Comparison of ENCODE assay signal across 9 cellular contexts in the genomic region with DNA sequence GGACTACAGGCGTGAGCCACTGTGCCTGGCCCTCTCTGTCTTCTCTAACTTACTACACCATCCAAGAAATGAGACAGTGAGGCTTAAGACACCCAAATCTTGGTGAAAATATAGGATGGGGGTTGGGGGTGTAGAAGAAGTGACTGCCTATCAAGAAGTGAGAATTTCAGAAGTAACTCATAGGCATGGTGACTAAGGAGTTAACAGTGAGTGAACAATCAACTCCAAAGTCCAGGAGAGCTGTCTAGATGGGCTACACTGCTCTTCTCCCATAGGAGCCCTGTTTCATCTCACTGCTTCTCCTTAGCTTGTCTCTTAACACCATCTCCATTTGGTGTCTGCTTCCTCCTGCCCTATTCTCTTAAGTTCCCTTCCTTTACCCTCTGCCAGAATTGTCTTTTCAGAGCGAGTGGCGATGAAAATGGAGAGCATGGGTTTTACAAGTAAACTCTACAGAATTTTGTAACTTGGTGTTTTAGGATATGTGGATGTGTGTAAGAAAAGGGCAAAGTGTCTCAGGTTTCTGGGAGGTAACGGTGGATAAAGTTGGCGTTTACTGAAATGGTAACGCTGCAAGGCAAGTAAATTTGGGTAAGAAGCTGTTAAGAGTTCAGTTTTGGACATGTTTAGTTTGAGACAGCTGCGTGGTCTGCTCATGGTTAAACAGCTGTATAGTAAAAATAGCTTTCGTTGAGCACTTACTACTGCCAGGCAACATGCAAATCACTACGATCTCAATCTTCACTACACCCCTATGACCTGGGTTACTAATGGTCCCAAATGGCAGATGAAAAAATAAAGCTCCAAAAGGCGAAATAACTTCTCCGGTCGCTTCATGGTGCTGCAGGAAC. TPM values are rescaled to one million over a fixed set of nuclear protein-coding genes. Genes with fewer than 3 reads are reported as not detected.
DNase-seq lines count a peak whose midpoint lies in the region; ATAC-seq and TF ChIP-seq lines count a peak whose summit lies in the region.
"Had no signal": no experiment of that assay in that cellular context is flagged by ENCODE, and none has a peak within 500 bp of the region (broad histone marks: within the 10 kb centered on the region; RNA-seq: fewer than 3 reads in every experiment).

No MANE protein-coding gene starts in this region.

- no peak for ATAC-seq in CD4-positive, alpha-beta T cell (ENCODE audit: poor library complexity)
- ATAC-seq in HG03558 (IDR thresholded peaks at IDR 0.05; ENCODE audit: extremely low read depth, unreplicated experiment): peak; percentile 46
- peak; percentile 26 for ATAC-seq in stimulated activated naive B cell treated with anti-CD40 and anti-IgM and Interleukin-4, amounts not matched to agents 10 μg/mL and 1 μg/mL and 100 μg/mL, for 72 hours (replicated peaks)

- H3K27ac Mint-ChIP-seq in CD4-positive, alpha-beta T cell: peak overlapping the region; percentile 99
- H3K27ac Mint-ChIP-seq in stimulated activated naive B cell treated with anti-CD40 and anti-IgM and Interleukin-4, amounts not matched to agents 10 μg/mL and 1 μg/mL and 100 μg/mL, for 72 hours: peak overlapping the region; percentile 99

- CTCF ChIA-PET in CD4-positive, alpha-beta T cell (lab: Charles Lee): interaction anchor here (0.9 to 1.5 kb wide), 4 partner anchors 87 to 329 kb away, joined by 3 to 6 read pairs (median 4); partner anchors contain the start of genes PDE5A and USP53

- H3K4me3 Mint-ChIP-seq in CD4-positive, alpha-beta T cell: peak overlapping the region; percentile 99
- H3K4me3 Mint-ChIP-seq in stimulated activated naive B cell treated with anti-CD40 and anti-IgM and Interleukin-4, amounts not matched to agents 10 μg/mL and 1 μg/mL and 100 μg/mL, for 72 hours: peak overlapping the region; percentile 96 to 99

- H3K27me3 ChIP-seq in CD4-positive, alpha-beta T cell (ENCODE audit: control insufficient read depth, insufficient read depth, low read length): no peaks in the 10 kb centered on the region

- H3K4me1 Mint-ChIP-seq in CD4-positive, alpha-beta T cell (ENCODE audit: low read depth): peaks cover 41% of the 10 kb centered on the region
- H3K4me1 Mint-ChIP-seq in stimulated activated naive B cell treated with anti-CD40 and anti-IgM and Interleukin-4, amounts not matched to agents 10 μg/mL and 1 μg/mL and 100 μg/mL, for 72 hours: peaks cover 10 to 20% of the 10 kb centered on the region in 2 donors

- POLR2A ChIA-PET in CD4-positive, alpha-beta T cell (lab: Charles Lee): interaction anchor here (0.8 to 2.8 kb wide), 13 partner anchors 8 to 767 kb away, joined by 3 to 48 read pairs (median 4); partner anchors contain the start of genes MAD2L1 and USP53

- no peak for DNase-seq in CD4-positive, alpha-beta T cell
- peak; percentile 45 for DNase-seq in GM20000 (ENCODE audit: low spot score)
- DNase-seq in iris pigment epithelial cell (ENCODE audit: low read depth): peak; percentile 32
- no peak for DNase-seq in stimulated activated naive B cell treated with anti-CD40 and anti-IgM and Interleukin-4, amounts not matched to agents 10 μg/mL and 1 μg/mL and 100 μg/mL, for 72 hours
- DNase-seq in UCSD-AML1 (lab: John Stamatoyannopoulos, UW; ENCODE audit: unreplicated experiment): no peak
- DNase-seq in activated effector memory CD4-positive, alpha-beta T cell treated with Interleukin-2 at 50 U/mL for 16 hours: no peak

- TF ChIP-seq CTCF in CD4-positive, alpha-beta T cell (IDR thresholded peaks at IDR 0.05): no peak
- TF ChIP-seq CTCF in GM20000 (IDR thresholded peaks at IDR 0.05; ENCODE audit: extremely low read depth, missing control alignments): no peak

- H3K9me3 Mint-ChIP-seq in CD4-positive, alpha-beta T cell: no peaks in the 10 kb centered on the region
- no peaks in the 10 kb centered on the region for H3K9me3 Mint-ChIP-seq in stimulated activated naive B cell treated with anti-CD40 and anti-IgM and Interleukin-4, amounts not matched to agents 10 μg/mL and 1 μg/mL and 100 μg/mL, for 72 hours

- H3K36me3 Mint-ChIP-seq in CD4-positive, alpha-beta T cell (ENCODE audit: low read depth): peaks cover 48% of the 10 kb centered on the region
- H3K36me3 Mint-ChIP-seq in stimulated activated naive B cell treated with anti-CD40 and anti-IgM and Interleukin-4, amounts not matched to agents 10 μg/mL and 1 μg/mL and 100 μg/mL, for 72 hours: peaks cover 11 to 20% of the 10 kb centered on the region in 2 donors

- H3K27me3 Mint-ChIP-seq in CD4-positive, alpha-beta T cell: peaks cover 6% of the 10 kb centered on the region
- H3K27me3 Mint-ChIP-seq in stimulated activated naive B cell treated with anti-CD40 and anti-IgM and Interleukin-4, amounts not matched to agents 10 μg/mL and 1 μg/mL and 100 μg/mL, for 72 hours: no peaks in the 10 kb centered on the region

- intact Hi-C loops in CD4-positive, alpha-beta T cell (cut with DNase I, micrococcal nuclease): loop anchor here (1.0 to 10.0 kb wide), 5 partner anchors 73 to 1025 kb away; partner anchors contain the start of gene USP53 (in 2 of the 2)

- no peaks in the 10 kb centered on the region for H3K9me3 ChIP-seq in CD4-positive, alpha-beta T cell (ENCODE audit: control insufficient read depth, low read length)

- H3K27ac ChIP-seq in CD4-positive, alpha-beta T cell (ENCODE audit: low read depth, low read length): peak overlapping the region; percentile 85
- H3K27ac ChIP-seq in angular gyrus (ENCODE audit: low read depth, low read length): peak overlapping the region; percentile 53

RNA-seq across cellular contexts. Expression of gene FABP2, which starts 22.5 kb away (rescaled TPM):
- not detected for total RNA-seq in CD4-positive, alpha-beta T cell
- total RNA-seq: T-helper 1 cell treated with Interleukin-12 subunit alpha and Interleukin-12 subunit beta and Interleukin-4 antibody, amounts not matched to agents 30 ng/mL and 1 ng/mL, for 36 hours had no signal

Comparison
In these comparisons a context has a peak if more than half of its experiments do, and no peak if none do; other contexts are left out.
1. DNase-seq: peak in GM20000 (single experiment) and iris pigment epithelial cell (single experiment); none in CD4-positive, alpha-beta T cell (0 of 10), stimulated activated naive B cell treated with anti-CD40 and anti-IgM and Interleukin-4, amounts not matched to agents 10 μg/mL and 1 μg/mL and 100 μg/mL, for 72 hours (single experiment), UCSD-AML1 (single experiment) and activated effector memory CD4-positive, alpha-beta T cell treated with Interleukin-2 at 50 U/mL for 16 hours (single experiment).